ENCODE assay signal across 1 cellular context in the genomic region with DNA sequence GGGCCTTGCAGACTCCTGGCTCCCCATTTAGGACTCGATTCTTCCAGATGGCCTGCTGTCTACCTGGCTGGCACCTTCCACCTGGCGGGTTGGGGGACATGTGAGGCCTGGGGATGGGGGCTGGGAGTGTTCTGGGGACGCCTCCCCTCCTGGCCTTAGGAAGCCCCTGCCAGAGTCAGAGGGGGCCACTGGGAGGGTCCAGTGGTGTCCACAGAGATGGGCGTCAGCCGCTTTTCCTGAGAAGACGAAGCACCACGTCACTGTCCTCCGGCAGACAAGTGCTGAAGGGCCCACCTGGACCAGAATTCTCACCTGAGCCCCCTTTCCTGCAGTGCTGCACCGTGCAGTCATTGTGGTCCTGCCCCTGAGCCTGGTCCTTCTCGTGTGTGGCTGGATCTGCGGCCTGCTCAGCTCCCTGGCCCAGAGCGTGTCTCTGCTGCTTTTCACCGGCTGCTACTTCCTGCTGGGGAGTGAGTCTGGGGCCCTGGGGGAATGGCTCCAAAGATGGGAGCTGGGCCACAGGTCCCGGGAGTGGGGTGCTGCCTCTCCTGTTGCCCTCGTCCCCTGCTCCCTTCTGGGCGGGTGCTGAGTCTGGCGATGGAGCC.
TF ChIP-seq lines count a peak whose summit lies in the region.

No MANE protein-coding gene starts in this region.

TF ChIP-seq in H1, 55 proteins besides CTCF, POLR2A, EP300 and RAD21:
- TF ChIP-seq, protein P1, sequence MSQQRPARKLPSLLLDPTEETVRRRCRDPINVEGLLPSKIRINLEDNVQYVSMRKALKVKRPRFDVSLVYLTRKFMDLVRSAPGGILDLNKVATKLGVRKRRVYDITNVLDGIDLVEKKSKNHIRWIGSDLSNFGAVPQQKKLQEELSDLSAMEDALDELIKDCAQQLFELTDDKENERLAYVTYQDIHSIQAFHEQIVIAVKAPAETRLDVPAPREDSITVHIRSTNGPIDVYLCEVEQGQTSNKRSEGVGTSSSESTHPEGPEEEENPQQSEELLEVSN (IDR thresholded peaks at IDR 0.05), result no peak
- no peak for TF ChIP-seq GABPA (IDR thresholded peaks at IDR 0.05; ENCODE audit: borderline replicate concordance, insufficient read depth, low read length)
- no peak for TF ChIP-seq SIRT6 (IDR thresholded peaks at IDR 0.05; ENCODE audit: low read length)
- no peak for TF ChIP-seq CBX8 (IDR thresholded peaks at IDR 0.05; ENCODE audit: borderline replicate concordance, low read depth, low read length)
- no peak for TF ChIP-seq TCF12 (IDR thresholded peaks at IDR 0.05; ENCODE audit: low read depth, low read length)
- TF ChIP-seq RXRA (IDR thresholded peaks at IDR 0.05; ENCODE audit: insufficient read depth, low read depth, low read length), result no peak
- TF ChIP-seq YY1 (IDR thresholded peaks at IDR 0.05; ENCODE audit: low read depth, low read length), result no peak
